In the genomic region with DNA sequence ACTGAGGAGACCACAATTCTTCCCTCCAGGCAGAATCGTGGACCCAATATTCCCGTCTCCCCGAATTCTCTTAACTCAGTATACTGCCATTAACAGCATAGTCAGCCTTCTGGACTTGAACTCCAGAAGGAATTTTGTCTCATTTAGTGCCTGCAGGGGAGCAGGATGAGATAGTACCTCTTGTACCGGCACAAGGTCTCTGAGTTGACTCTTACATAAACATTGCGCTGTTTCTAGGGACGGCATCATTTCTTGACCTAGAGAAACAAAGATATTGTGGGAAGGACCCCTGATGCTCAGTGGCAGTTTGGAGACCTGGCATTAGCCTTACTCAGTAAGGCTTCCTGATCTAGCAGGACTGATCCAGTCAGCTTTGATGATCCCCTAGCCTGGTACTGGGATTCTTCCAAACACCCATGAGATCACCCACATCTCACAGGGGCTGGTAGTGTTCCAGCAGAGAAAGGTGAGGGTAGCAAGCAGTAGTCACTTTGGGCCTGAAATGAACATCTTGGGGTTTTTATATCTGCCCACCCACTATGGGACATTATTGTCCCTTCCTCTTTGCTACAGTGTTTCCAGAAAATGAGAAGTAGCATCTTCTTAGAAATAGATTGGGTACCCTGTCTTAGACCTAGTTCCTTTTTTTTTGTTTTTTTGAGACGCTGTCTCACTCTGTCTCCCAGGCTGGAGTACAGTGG, we compare ENCODE assay signal across 10 cellular contexts.
A peak's percentile ranks its signal among the peaks of the same experiment; 100 is the strongest.
DNase-seq lines count a peak whose midpoint lies in the region; ATAC-seq and TF ChIP-seq lines count a peak whose summit lies in the region.
"Had no signal": no experiment of that assay in that cellular context is flagged by ENCODE, and none has a peak within 500 bp of the region (broad histone marks: within the 10 kb centered on the region; RNA-seq: fewer than 3 reads in every experiment).

No MANE protein-coding gene starts in this region.

- in situ Hi-C loops in astrocyte of the cerebellum (cut with HindIII; ENCODE audit: low sequenced_read_pairs), result no loop called here

- DNase-seq in Right ventricle myocardium inferior (ENCODE audit: missing footprints) (no peak), Right ventricle myocardium superior (no peak), astrocyte of the cerebellum (ENCODE audit: low read depth) (no peak), dermis blood vessel endothelial cell (no peak), EL (no peak), SW480 (ENCODE audit: low spot score) (no peak)
- DNase-seq: DND-41 had no signal

- ATAC-seq in Right ventricle myocardium inferior, result peak; percentile 0
- ATAC-seq in Right ventricle myocardium superior (ENCODE audit: poor library complexity), result no peak
- ATAC-seq: K562 had no signal

- peak overlapping the region; percentile 94 for H3K27ac ChIP-seq in mesodermal cell (ENCODE audit: low read depth, low read length, severe bottlenecking)
- no peak overlapping the region for H3K27ac ChIP-seq in urinary bladder (ENCODE audit: low read depth)

- intact Hi-C loops in Right ventricle myocardium inferior (cut with DNase I) (loop anchor here (2.0 kb wide), 1 partner anchor 333 kb away; the partner anchor contains the start of gene MAP3K1), Right ventricle myocardium superior (cut with DNase I) (loop anchor here (10.0 kb wide), 1 partner anchor 333 kb away; the partner anchor contains the start of gene MAP3K1)

- peaks cover 6% of the 10 kb centered on the region for H3K9me3 ChIP-seq in mesodermal cell (ENCODE audit: control insufficient read depth, low read length)

- WGBS in mesodermal cell (ENCODE audit: insufficient coverage in 2 of 2), 2 experiments, result 66 to 68% methylated on average over 6 of the region's 7 CpGs
- 61% methylated on average over 7 of the region's 7 CpGs for WGBS in urinary bladder

- H3K4me1 ChIP-seq in mesodermal cell (ENCODE audit: control insufficient read depth, insufficient read depth, low read length, poor library complexity, severe bottlenecking) (peaks cover 20% of the 10 kb centered on the region), urinary bladder (ENCODE audit: insufficient read depth) (no peaks in the 10 kb centered on the region)

- H3K4me3 ChIP-seq in astrocyte of the cerebellum (ENCODE audit: low read depth, low read length) (peak overlapping the region; percentile 56), mesodermal cell (ENCODE audit: extremely low read depth, insufficient read depth, low read length, poor library complexity, severe bottlenecking) (no peak overlapping the region), urinary bladder (ENCODE audit: low read depth, low read length) (peak overlapping the region; percentile 66)
- H3K4me3 ChIP-seq: K562 had no signal

- H3K36me3 ChIP-seq in mesodermal cell (ENCODE audit: control insufficient read depth, insufficient read depth, low read length), result no peaks in the 10 kb centered on the region
- H3K36me3 ChIP-seq in urinary bladder (ENCODE audit: insufficient read depth), result no peaks in the 10 kb centered on the region

- TF ChIP-seq CTCF in astrocyte of the cerebellum (IDR thresholded peaks at IDR 0.05; ENCODE audit: low read depth, low read length, missing control alignments), result no peak
